In genomic region chr3:45100998-45101407, GRCh38 we compare ENCODE assay signal across 15 cellular contexts.
DNase-seq lines count a peak whose midpoint lies in the region; ATAC-seq and TF ChIP-seq lines count a peak whose summit lies in the region.
"Had no signal": no experiment of that assay in that cellular context is flagged by ENCODE, and none has a peak within 500 bp of the region (broad histone marks: within the 10 kb centered on the region; RNA-seq: fewer than 3 reads in every experiment).

No MANE protein-coding gene starts in this region.

- H3K27ac Mint-ChIP-seq in stimulated activated naive CD8-positive, alpha-beta T cell treated with anti-CD3 and anti-CD28 coated beads, Interleukin-15, amount 100 ng/mL, for 72 hours = no peak overlapping the region
- H3K27ac Mint-ChIP-seq: naive thymus-derived CD8-positive, alpha-beta T cell; T-helper 17 cell had no signal

- ATAC-seq in stimulated activated naive CD8-positive, alpha-beta T cell treated with anti-CD3 and anti-CD28 coated beads, Interleukin-15, amount 100 ng/mL, for 72 hours = peak; percentile 32
- no peak for ATAC-seq in stimulated activated naive CD8-positive, alpha-beta T cell treated with anti-CD3 and anti-CD28 coated beads, Interleukin-15, Interleukin-2, amounts not matched to agents 100 U/mL and 50 U/mL, for 24 hours
- ATAC-seq in HG03457 (IDR thresholded peaks at IDR 0.05; ENCODE audit: unreplicated experiment) = no peak
- ATAC-seq in GM21723 (IDR thresholded peaks at IDR 0.05; ENCODE audit: unreplicated experiment) = no peak
- ATAC-seq: naive thymus-derived CD8-positive, alpha-beta T cell; T-helper 17 cell had no signal

- no peak for TF ChIP-seq CTCF in fibroblast of pulmonary artery (IDR thresholded peaks at IDR 0.05; ENCODE audit: low read length, missing control alignments)

- peaks cover 0 to 6% of the 10 kb centered on the region in 2 donors for H3K9me3 Mint-ChIP-seq in stimulated activated naive CD8-positive, alpha-beta T cell treated with anti-CD3 and anti-CD28 coated beads, Interleukin-15, amount 100 ng/mL, for 72 hours
- H3K9me3 Mint-ChIP-seq: naive thymus-derived CD8-positive, alpha-beta T cell had no signal

- H3K4me3 Mint-ChIP-seq in stimulated activated naive CD8-positive, alpha-beta T cell treated with anti-CD3 and anti-CD28 coated beads, Interleukin-15, amount 100 ng/mL, for 72 hours = no peak overlapping the region
- H3K4me3 Mint-ChIP-seq: T-helper 17 cell had no signal

- H3K4me3 ChIP-seq in fibroblast of pulmonary artery (replicated peaks; ENCODE audit: low read depth, low read length) = no peak overlapping the region
- H3K4me3 ChIP-seq: ascending aorta had no signal

- peaks cover 27% of the 10 kb centered on the region for H3K4me1 Mint-ChIP-seq in stimulated activated naive CD8-positive, alpha-beta T cell treated with anti-CD3 and anti-CD28 coated beads, Interleukin-15, amount 100 ng/mL, for 72 hours

- no peak for DNase-seq in stimulated activated naive CD8-positive, alpha-beta T cell treated with anti-CD3 and anti-CD28 coated beads, Interleukin-15, amount 100 ng/mL, for 72 hours
- DNase-seq in stimulated activated naive CD8-positive, alpha-beta T cell treated with anti-CD3 and anti-CD28 coated beads, Interleukin-15, Interleukin-2, amounts not matched to agents 100 U/mL and 50 U/mL, for 24 hours = no peak
- DNase-seq in SIG-M5 (lab: John Stamatoyannopoulos, UW) (peak; percentile 72), fibroblast of pulmonary artery (ENCODE audit: low read depth) (peak; percentile 57), erythroblast (lab: John Stamatoyannopoulos, UW) (no peak), D341Med (ENCODE audit: low spot score) (no peak)
- DNase-seq: activated CD8-positive, alpha-beta memory T cell treated with anti-CD3 and anti-CD28 coated beads, Interleukin-2, amount 50 U/mL, for 48 hours; naive thymus-derived CD8-positive, alpha-beta T cell; NCI-H524 treated with DMSO at 0.1 percent for 48 hours; stimulated activated CD4-positive, alpha-beta T cell treated with anti-CD3 and anti-CD28 coated beads, Interleukin-15, amount 100 ng/mL, for 24 hours; stimulated activated naive CD4-positive, alpha-beta T cell treated with Interleukin-2 at 50 U/mL for 16 hours; T-helper 17 cell had no signal

- TF ChIP-seq POLR2A in erythroblast (IDR thresholded peaks at IDR 0.05; ENCODE audit: low read length) = no peak

- peaks cover 50% of the 10 kb centered on the region for H3K27me3 Mint-ChIP-seq in stimulated activated naive CD8-positive, alpha-beta T cell treated with anti-CD3 and anti-CD28 coated beads, Interleukin-15, amount 100 ng/mL, for 72 hours

Comparison
In these comparisons a context has a peak if more than half of its experiments do, and no peak if none do; other contexts are left out.
1. DNase-seq: peak in SIG-M5 (single experiment) and fibroblast of pulmonary artery (single experiment); none in stimulated activated naive CD8-positive, alpha-beta T cell treated with anti-CD3 and anti-CD28 coated beads, Interleukin-15, amount 100 ng/mL, for 72 hours (0 of 2), stimulated activated naive CD8-positive, alpha-beta T cell treated with anti-CD3 and anti-CD28 coated beads, Interleukin-15, Interleukin-2, amounts not matched to agents 100 U/mL and 50 U/mL, for 24 hours (single experiment), erythroblast (0 of 2) and D341Med (single experiment).